Comparison of ENCODE assay signal across 6 cellular contexts in genomic region chr22:20956258-20957117, GRCh38. TPM values are rescaled to one million over a fixed set of nuclear protein-coding genes. Genes with fewer than 3 reads are reported as not detected.
A peak's percentile ranks its signal among the peaks of the same experiment; 100 is the strongest.
DNase-seq lines count a peak whose midpoint lies in the region; ATAC-seq and TF ChIP-seq lines count a peak whose summit lies in the region.

No MANE protein-coding gene starts in this region.

- TF ChIP-seq CTCF in coronary artery (IDR thresholded peaks at IDR 0.05), result no peak

- ATAC-seq in HG02798 (IDR thresholded peaks at IDR 0.05; ENCODE audit: poor library complexity, unreplicated experiment), result no peak

- no peak for TF ChIP-seq EP300 in Ishikawa (IDR thresholded peaks at IDR 0.05; ENCODE audit: borderline replicate concordance)

- TF ChIP-seq RAD21 in Ishikawa (IDR thresholded peaks at IDR 0.05; ENCODE audit: low read depth), result no peak

- DNase-seq in coronary artery (ENCODE audit: low spot score) (no peak), renal cortical epithelial cell (ENCODE audit: low read depth) (peak; percentile 64), NCI-H1092 treated with DMSO at 0.1 percent for 48 hours (lab: John Stamatoyannopoulos, UW) (no peak), AG20443 (ENCODE audit: low spot score) (no peak)

- peak overlapping the region; percentile 68 for H3K4me3 ChIP-seq in coronary artery

- H3K27ac ChIP-seq in coronary artery, result no peak overlapping the region

TF ChIP-seq in Ishikawa, 13 proteins besides CTCF, POLR2A, EP300 and RAD21:
- TF ChIP-seq NFIC (IDR thresholded peaks at IDR 0.05), result peak; percentile 21; the same call in 1 of the 2 replicates
- no peak for TF ChIP-seq TAF1 (IDR thresholded peaks at IDR 0.05; ENCODE audit: low read depth)
TF ChIP-seq in Ishikawa: peak in this region for 1.

RNA-seq across cellular contexts. Expression of gene AIFM3, which starts 10.6 kb away (rescaled TPM):
- 0.17 and 0.99 TPM in 2 replicates for total RNA-seq in renal cortical epithelial cell

RNA-seq across cellular contexts. Expression of gene LZTR1, which starts 25.6 kb away (rescaled TPM):
- 28.7 and 63.5 TPM in 2 replicates for total RNA-seq in renal cortical epithelial cell

RNA-seq across cellular contexts. Expression of gene CRKL, which starts 39.3 kb away (rescaled TPM):
- total RNA-seq in renal cortical epithelial cell, result 48.1 and 66.8 TPM in 2 replicates

RNA-seq across cellular contexts. Expression of gene THAP7, which starts 45.4 kb away (rescaled TPM):
- total RNA-seq in renal cortical epithelial cell, result 11.4 and 16.3 TPM in 2 replicates

RNA-seq across cellular contexts. Expression of gene P2RX6, which starts 58.5 kb away (rescaled TPM):
- 0.17 and 1.1 TPM in 2 replicates for total RNA-seq in renal cortical epithelial cell
